8 cellular contexts compared by ENCODE assay signal in the genomic region with DNA sequence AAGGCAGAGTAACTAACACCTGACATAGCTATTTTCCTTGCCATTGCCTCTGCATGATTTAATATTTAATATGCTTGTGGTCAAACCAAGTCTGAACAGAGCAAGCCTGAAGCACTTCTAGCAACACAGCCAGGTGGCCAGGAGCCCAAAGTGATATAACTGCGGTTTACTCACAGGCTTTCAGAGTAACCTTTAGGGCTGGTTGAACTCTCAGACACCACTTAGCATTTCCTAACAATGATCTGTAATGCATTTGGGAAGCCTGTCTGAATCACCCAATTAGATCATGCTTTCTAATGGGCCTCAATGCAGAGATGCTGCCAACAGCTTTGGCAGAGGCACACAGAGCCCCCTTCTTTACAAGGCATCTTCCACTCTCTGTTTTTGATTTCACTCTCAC.
DNase-seq lines count a peak whose midpoint lies in the region; ATAC-seq and TF ChIP-seq lines count a peak whose summit lies in the region.

No MANE protein-coding gene starts in this region.

- peak; percentile 58 for DNase-seq in GM03348 (ENCODE audit: low spot score)
- peak; percentile 39 for DNase-seq in HFFc6
- DNase-seq in NCI-H2107 treated with DMSO at 0.1 percent for 48 hours (lab: John Stamatoyannopoulos, UW; ENCODE audit: unreplicated experiment): peak; percentile 96
- DNase-seq in iris pigment epithelial cell (ENCODE audit: low read depth): peak; percentile 92
- DNase-seq in SK-N-DZ (ENCODE audit: low spot score): no peak
- DNase-seq in stimulated activated CD4-positive, alpha-beta T cell treated with anti-CD3 and anti-CD28 coated beads, Interleukin-4, amount 100 ng/mL, for 24 hours: no peak
- no peak for DNase-seq in activated CD4-positive, alpha-beta T cell treated with anti-CD3 and anti-CD28 coated beads, Interleukin-2, amount 50 U/mL, for 4 hours

- no peak for TF ChIP-seq CTCF in HFFc6 (IDR thresholded peaks at IDR 0.05)

- H3K4me3 Mint-ChIP-seq in HFFc6: no peak overlapping the region

- H3K36me3 Mint-ChIP-seq in HFFc6 (ENCODE audit: low read depth): no peaks in the 10 kb centered on the region; the same call in 1 of the 2 replicates

- no peak overlapping the region for H3K27ac Mint-ChIP-seq in HFFc6

- peaks cover 18% of the 10 kb centered on the region for H3K9me3 Mint-ChIP-seq in HFFc6

- no peaks in the 10 kb centered on the region; the same call in none of the 2 replicates for H3K27me3 Mint-ChIP-seq in HFFc6 (ENCODE audit: insufficient read depth)

- no peak for ATAC-seq in HG02885 (IDR thresholded peaks at IDR 0.05; ENCODE audit: poor library complexity, unreplicated experiment)

- peaks cover 28% of the 10 kb centered on the region for H3K4me1 Mint-ChIP-seq in HFFc6 (ENCODE audit: low read depth)

Comparison
In these comparisons a context has a peak if more than half of its experiments do, and no peak if none do; other contexts are left out.
1. DNase-seq: peak in GM03348 (single experiment), HFFc6 (single experiment), NCI-H2107 treated with DMSO at 0.1 percent for 48 hours (single experiment) and iris pigment epithelial cell (single experiment); none in SK-N-DZ (single experiment), stimulated activated CD4-positive, alpha-beta T cell treated with anti-CD3 and anti-CD28 coated beads, Interleukin-4, amount 100 ng/mL, for 24 hours (single experiment) and activated CD4-positive, alpha-beta T cell treated with anti-CD3 and anti-CD28 coated beads, Interleukin-2, amount 50 U/mL, for 4 hours (0 of 2).